21 cellular contexts compared by ENCODE assay signal in genomic region chr20:31577194-31577593, GRCh38. TPM values are rescaled to one million over a fixed set of nuclear protein-coding genes. Genes with fewer than 3 reads are reported as not detected.
A peak's percentile ranks its signal among the peaks of the same experiment; 100 is the strongest.
DNase-seq lines count a peak whose midpoint lies in the region; ATAC-seq and TF ChIP-seq lines count a peak whose summit lies in the region.
"Had no signal": no experiment of that assay in that cellular context is flagged by ENCODE, and none has a peak within 500 bp of the region (broad histone marks: within the 10 kb centered on the region; RNA-seq: fewer than 3 reads in every experiment).

No MANE protein-coding gene starts in this region.

- 88% methylated on average over 9 of the region's 9 CpGs for WGBS in right cardiac atrium
- WGBS in hepatocyte (ENCODE audit: low lambda C conversion rate, missing lambda C conversion rate) = 90% methylated on average over 9 of the region's 9 CpGs

- H3K9me3 ChIP-seq in cardiac muscle cell (ENCODE audit: low read depth) (no peaks in the 10 kb centered on the region), right cardiac atrium (ENCODE audit: control insufficient read depth, low read length) (no peaks in the 10 kb centered on the region), hepatocyte (ENCODE audit: low read depth) (no peaks in the 10 kb centered on the region)
- H3K9me3 ChIP-seq: lower lobe of right lung, upper lobe of right lung had no signal

- intact Hi-C loops in right cardiac atrium (cut with DNase I) = no loop called here

- peaks cover under 1% of the 10 kb centered on the region for H3K79me2 ChIP-seq in hepatocyte

- CTCF ChIA-PET in RWPE1 (lab: Yijun Ruan, JAX) = interaction anchor here (2.1 to 2.9 kb wide), 2 partner anchors 15 to 35 kb away, joined by 13 to 19 read pairs; no protein-coding TSS in a partner anchor

- no peak overlapping the region for H3K4me3 ChIP-seq in cardiac muscle cell
- H3K4me3 ChIP-seq in right cardiac atrium (ENCODE audit: low read length) = no peak overlapping the region
- no peak overlapping the region for H3K4me3 ChIP-seq in hepatocyte
- H3K4me3 ChIP-seq: BLaER1, lower lobe of right lung, SK-N-MC, upper lobe of right lung had no signal

- peaks cover 12% of the 10 kb centered on the region for H3K36me3 Mint-ChIP-seq in type B pancreatic cell
- H3K36me3 Mint-ChIP-seq: brain had no signal

- DNase-seq in cardiac muscle cell (ENCODE audit: low read depth in 1 of 2, low spot score in 1 of 2) (no peak), right cardiac atrium (no peak), RWPE1 (ENCODE audit: low spot score) (no peak), hepatocyte (ENCODE audit: low spot score) (peak; percentile 1), type B pancreatic cell (ENCODE audit: extremely low spot score, unreplicated experiment) (no peak), OCI-M2 (lab: John Stamatoyannopoulos, UW; ENCODE audit: unreplicated experiment) (no peak)
- DNase-seq: ACHN; activated T-cell treated with anti-CD3 and anti-CD28 coated beads, Interleukin-2, amount 50 U/mL, for 4 hours; effector memory CD8-positive, alpha-beta T cell; KBM-7; lower lobe of right lung; MM.1S; NCI-H524 treated with DMSO at 0.1 percent for 48 hours; stimulated activated CD4-positive, alpha-beta T cell treated with anti-CD3 and anti-CD28 coated beads, Interleukin-12 subunit alpha, Interleukin-12 subunit beta, amount 100 ng/mL, for 4 hours; upper lobe of right lung had no signal

- H4K20me1 ChIP-seq in hepatocyte (ENCODE audit: insufficient read depth, poor library complexity, severe bottlenecking) = no peaks in the 10 kb centered on the region
- H4K20me1 ChIP-seq: BLaER1 had no signal

- peaks cover 50% of the 10 kb centered on the region for H3K4me1 Mint-ChIP-seq in type B pancreatic cell (ENCODE audit: unreplicated experiment)

- no peaks in the 10 kb centered on the region for H3K27me3 Mint-ChIP-seq in type B pancreatic cell
- H3K27me3 Mint-ChIP-seq: brain; effector memory CD8-positive, alpha-beta T cell had no signal

- POLR2A ChIA-PET in RWPE1 (lab: Yijun Ruan, JAX; ENCODE audit: low non-redundant PET) = interaction anchor here (1.2 to 1.6 kb wide), 3 partner anchors 15 to 30 kb away, joined by 3 to 7 read pairs (median 3); no protein-coding TSS in a partner anchor

- H3K27ac Mint-ChIP-seq in type B pancreatic cell = peak overlapping the region; percentile 81
- H3K27ac Mint-ChIP-seq: activated CD4-positive, alpha-beta memory T cell treated with anti-CD3 and anti-CD28 coated beads, Interleukin-2, amount 10 ng/mL, durations not matched to agents 7 days and 5 days had no signal

- H3K9me2 ChIP-seq in hepatocyte (replicated peaks; ENCODE audit: insufficient read depth) = no peaks in the 10 kb centered on the region

- H3K27me3 ChIP-seq in cardiac muscle cell = no peaks in the 10 kb centered on the region
- H3K27me3 ChIP-seq in right cardiac atrium (ENCODE audit: control insufficient read depth, insufficient read depth) = no peaks in the 10 kb centered on the region
- no peaks in the 10 kb centered on the region for H3K27me3 ChIP-seq in hepatocyte
- H3K27me3 ChIP-seq: BLaER1, upper lobe of right lung had no signal

- TF ChIP-seq CTCF in cardiac muscle cell (IDR thresholded peaks at IDR 0.05; ENCODE audit: low read depth, low read length) = no peak
- no peak for TF ChIP-seq CTCF in RWPE1 (conservative IDR thresholded peaks at IDR 0.05; ENCODE audit: low read depth)
- TF ChIP-seq CTCF in hepatocyte (IDR thresholded peaks at IDR 0.05; ENCODE audit: poor library complexity) = no peak
- TF ChIP-seq CTCF in type B pancreatic cell (conservative IDR thresholded peaks at IDR 0.05) = no peak

- H3K4me3 Mint-ChIP-seq in type B pancreatic cell = peak overlapping the region; percentile 10
- H3K4me3 Mint-ChIP-seq: activated CD4-positive, alpha-beta memory T cell treated with anti-CD3 and anti-CD28 coated beads, Interleukin-2, amount 10 ng/mL, durations not matched to agents 7 days and 5 days; activated T-cell treated with anti-CD3 and anti-CD28 coated beads, Interleukin-2, amount 50 U/mL, for 4 hours; brain had no signal

- H3K27ac ChIP-seq in cardiac muscle cell (peak overlapping the region; percentile 38), right cardiac atrium (ENCODE audit: low read length) (no peak overlapping the region), RWPE1 (peak overlapping the region; percentile 19), hepatocyte (no peak overlapping the region)
- H3K27ac ChIP-seq: BLaER1, lower lobe of right lung, SK-N-MC, upper lobe of right lung had no signal

- H3K4me1 ChIP-seq in cardiac muscle cell (ENCODE audit: low read depth) = peaks cover 5% of the 10 kb centered on the region
- H3K4me1 ChIP-seq in right cardiac atrium (ENCODE audit: control insufficient read depth, insufficient read depth, low read length) = peaks cover 2% of the 10 kb centered on the region
- peaks cover 20% of the 10 kb centered on the region for H3K4me1 ChIP-seq in hepatocyte (ENCODE audit: insufficient read depth)

- no peaks in the 10 kb centered on the region for H3K36me3 ChIP-seq in cardiac muscle cell
- no peaks in the 10 kb centered on the region for H3K36me3 ChIP-seq in hepatocyte (replicated peaks; ENCODE audit: insufficient read depth, low read depth)
- H3K36me3 ChIP-seq: BLaER1, lower lobe of right lung, upper lobe of right lung had no signal

- no peak overlapping the region for H2AFZ ChIP-seq in hepatocyte

- ATAC-seq in right cardiac atrium = no peak
- no peak for ATAC-seq in HG03565 (IDR thresholded peaks at IDR 0.05; ENCODE audit: unreplicated experiment)
- ATAC-seq in GM18870 (IDR thresholded peaks at IDR 0.05; ENCODE audit: unreplicated experiment) = no peak
- ATAC-seq: activated T-cell treated with anti-CD3 and anti-CD28 coated beads, Interleukin-2, amount 50 U/mL, for 4 hours; effector memory CD8-positive, alpha-beta T cell; lower lobe of right lung; upper lobe of right lung had no signal

- H3K9me3 Mint-ChIP-seq in type B pancreatic cell = no peaks in the 10 kb centered on the region
- H3K9me3 Mint-ChIP-seq: activated CD4-positive, alpha-beta memory T cell treated with anti-CD3 and anti-CD28 coated beads, Interleukin-2, amount 10 ng/mL, durations not matched to agents 7 days and 5 days; activated T-cell treated with anti-CD3 and anti-CD28 coated beads, Interleukin-2, amount 50 U/mL, for 4 hours; effector memory CD8-positive, alpha-beta T cell had no signal

- H3K4me2 ChIP-seq in hepatocyte = no peak overlapping the region
- H3K4me2 ChIP-seq: BLaER1 had no signal

RNA-seq across cellular contexts. Expression of gene ID1, which starts 27.9 kb away (rescaled TPM):
- total RNA-seq in cardiac muscle cell (596 and 766 TPM in 2 replicates), right cardiac atrium (100 to 1,000 TPM; 122 to 188 (median 134) TPM), hepatocyte (616 and 651 TPM in 2 replicates), type B pancreatic cell (ENCODE audit: low replicate concordance) (472 and 516 TPM in 2 replicates)
- polyA plus RNA-seq in cardiac muscle cell (152 and 223 TPM in 2 replicates), right cardiac atrium (273 TPM), hepatocyte (310 and 388 TPM in 2 replicates)

Comparison
In these comparisons a context has a peak if more than half of its experiments do, and no peak if none do; other contexts are left out.
1. H3K27ac ChIP-seq: peak in cardiac muscle cell (single experiment) and RWPE1 (single experiment); none in right cardiac atrium (single experiment) and hepatocyte (single experiment).